9 cellular contexts compared by ENCODE assay signal in genomic region chr15:68113273-68113672, GRCh38. TPM values are rescaled to one million over a fixed set of nuclear protein-coding genes. Genes with fewer than 3 reads are reported as not detected.
DNase-seq lines count a peak whose midpoint lies in the region; ATAC-seq, FAIRE-seq and TF ChIP-seq lines count a peak whose summit lies in the region.
"Had no signal": no experiment of that assay in that cellular context is flagged by ENCODE, and none has a peak within 500 bp of the region (broad histone marks: within the 10 kb centered on the region; RNA-seq: fewer than 3 reads in every experiment).

No MANE protein-coding gene starts in this region.

- H3K9me3 Mint-ChIP-seq in activated naive CD4-positive, alpha-beta T cell treated with anti-CD3 and anti-CD28 coated beads, Interleukin-2, amount 50 U/mL, for 24 hours: no peaks in the 10 kb centered on the region
- H3K9me3 Mint-ChIP-seq in immature natural killer cell (no peaks in the 10 kb centered on the region), type B pancreatic cell (peaks cover 4% of the 10 kb centered on the region)

- no peaks in the 10 kb centered on the region for H3K9me3 ChIP-seq in T-helper 17 cell (ENCODE audit: control insufficient read depth, low read length, poor library complexity, severe bottlenecking)

- peaks cover 15% of the 10 kb centered on the region for H3K36me3 Mint-ChIP-seq in activated naive CD4-positive, alpha-beta T cell treated with anti-CD3 and anti-CD28 coated beads, Interleukin-2, amount 50 U/mL, for 24 hours
- peaks cover 4% of the 10 kb centered on the region for H3K36me3 Mint-ChIP-seq in T-helper 17 cell (ENCODE audit: low read depth)
- H3K36me3 Mint-ChIP-seq in immature natural killer cell: no peaks in the 10 kb centered on the region
- H3K36me3 Mint-ChIP-seq in type B pancreatic cell: peaks cover 22% of the 10 kb centered on the region

- no peaks in the 10 kb centered on the region for H3K27me3 Mint-ChIP-seq in activated naive CD4-positive, alpha-beta T cell treated with anti-CD3 and anti-CD28 coated beads, Interleukin-2, amount 50 U/mL, for 24 hours
- H3K27me3 Mint-ChIP-seq in T-helper 17 cell: no peaks in the 10 kb centered on the region
- no peaks in the 10 kb centered on the region for H3K27me3 Mint-ChIP-seq in immature natural killer cell (ENCODE audit: low read depth in 3 of 3)
- no peaks in the 10 kb centered on the region for H3K27me3 Mint-ChIP-seq in type B pancreatic cell

- H3K4me3 Mint-ChIP-seq in activated naive CD4-positive, alpha-beta T cell treated with anti-CD3 and anti-CD28 coated beads, Interleukin-2, amount 50 U/mL, for 24 hours: peak overlapping the region; percentile 59
- H3K4me3 Mint-ChIP-seq in T-helper 17 cell: peak overlapping the region; percentile 47
- peak overlapping the region in 3 of 5 donors; percentile 31 to 61 (median 50) for H3K4me3 Mint-ChIP-seq in immature natural killer cell
- H3K4me3 Mint-ChIP-seq in type B pancreatic cell: peak overlapping the region; percentile 20

- DNase-seq in activated naive CD4-positive, alpha-beta T cell (lab: John Stamatoyannopoulos, UW): no peak
- no peak for DNase-seq in T-helper 17 cell
- no peak for DNase-seq in immature natural killer cell
- no peak for DNase-seq in type B pancreatic cell (ENCODE audit: extremely low spot score, unreplicated experiment)
- DNase-seq in germinal center (ENCODE audit: low spot score): no peak
- DNase-seq in GM12891 (ENCODE audit: insufficient read length, low spot score): no peak
- DNase-seq in NCI-H2107 treated with DMSO at 0.1 percent for 48 hours (lab: John Stamatoyannopoulos, UW; ENCODE audit: unreplicated experiment): no peak
- DNase-seq: SIG-M5 had no signal

- H3K4me1 Mint-ChIP-seq in activated naive CD4-positive, alpha-beta T cell treated with anti-CD3 and anti-CD28 coated beads, Interleukin-2, amount 50 U/mL, for 24 hours: peaks cover 90% of the 10 kb centered on the region
- H3K4me1 Mint-ChIP-seq in T-helper 17 cell: peaks cover 49% of the 10 kb centered on the region
- H3K4me1 Mint-ChIP-seq in immature natural killer cell: peaks cover 64 to 90% of the 10 kb centered on the region in 2 donors
- peaks cover 33% of the 10 kb centered on the region for H3K4me1 Mint-ChIP-seq in type B pancreatic cell (ENCODE audit: unreplicated experiment)

- FAIRE-seq in GM12891 (lab: Jason Lieb, UNC): no peak

- no peak for TF ChIP-seq POLR2A in GM12891 (IDR thresholded peaks at IDR 0.05; ENCODE audit: low read depth, low read length)

- no peak for ATAC-seq in T-helper 17 cell

- no peak for TF ChIP-seq CTCF in type B pancreatic cell (conservative IDR thresholded peaks at IDR 0.05)

- no peak overlapping the region for H3K27ac Mint-ChIP-seq in activated naive CD4-positive, alpha-beta T cell treated with anti-CD3 and anti-CD28 coated beads, Interleukin-2, amount 50 U/mL, for 24 hours
- H3K27ac Mint-ChIP-seq in T-helper 17 cell: peak overlapping the region; percentile 72
- peak overlapping the region in 2 of 6 donors; percentile 71 to 77 for H3K27ac Mint-ChIP-seq in immature natural killer cell
- no peak overlapping the region for H3K27ac Mint-ChIP-seq in type B pancreatic cell

TF ChIP-seq in GM12891, 5 proteins besides CTCF, POLR2A, EP300 and RAD21:
- TF ChIP-seq TAF1 (IDR thresholded peaks at IDR 0.05; ENCODE audit: low read depth, low read length): no peak
- no peak for TF ChIP-seq POU2F2 (IDR thresholded peaks at IDR 0.05; ENCODE audit: low read depth, low read length)
- no peak for TF ChIP-seq SPI1 (IDR thresholded peaks at IDR 0.05; ENCODE audit: low read depth, low read length)

RNA-seq across cellular contexts. Expression of gene PIAS1, which starts 59.2 kb away (rescaled TPM):
- total RNA-seq in T-helper 17 cell (10 to 100 TPM; 76.7 to 81.9 TPM), type B pancreatic cell (ENCODE audit: low replicate concordance) (56.2 and 67.2 TPM in 2 replicates)
- 100 to 1,000 TPM in 2 of 3 donors, 10 to 100 TPM in 1; 84.1 to 138 (median 112) TPM for polyA plus RNA-seq in immature natural killer cell
- 23.0 TPM for polyA plus RNA-seq in GM12891 (2012; ENCODE audit: low read depth, missing spikeins)
